ENCODE assay signal across 1 cellular context in the genomic region with DNA sequence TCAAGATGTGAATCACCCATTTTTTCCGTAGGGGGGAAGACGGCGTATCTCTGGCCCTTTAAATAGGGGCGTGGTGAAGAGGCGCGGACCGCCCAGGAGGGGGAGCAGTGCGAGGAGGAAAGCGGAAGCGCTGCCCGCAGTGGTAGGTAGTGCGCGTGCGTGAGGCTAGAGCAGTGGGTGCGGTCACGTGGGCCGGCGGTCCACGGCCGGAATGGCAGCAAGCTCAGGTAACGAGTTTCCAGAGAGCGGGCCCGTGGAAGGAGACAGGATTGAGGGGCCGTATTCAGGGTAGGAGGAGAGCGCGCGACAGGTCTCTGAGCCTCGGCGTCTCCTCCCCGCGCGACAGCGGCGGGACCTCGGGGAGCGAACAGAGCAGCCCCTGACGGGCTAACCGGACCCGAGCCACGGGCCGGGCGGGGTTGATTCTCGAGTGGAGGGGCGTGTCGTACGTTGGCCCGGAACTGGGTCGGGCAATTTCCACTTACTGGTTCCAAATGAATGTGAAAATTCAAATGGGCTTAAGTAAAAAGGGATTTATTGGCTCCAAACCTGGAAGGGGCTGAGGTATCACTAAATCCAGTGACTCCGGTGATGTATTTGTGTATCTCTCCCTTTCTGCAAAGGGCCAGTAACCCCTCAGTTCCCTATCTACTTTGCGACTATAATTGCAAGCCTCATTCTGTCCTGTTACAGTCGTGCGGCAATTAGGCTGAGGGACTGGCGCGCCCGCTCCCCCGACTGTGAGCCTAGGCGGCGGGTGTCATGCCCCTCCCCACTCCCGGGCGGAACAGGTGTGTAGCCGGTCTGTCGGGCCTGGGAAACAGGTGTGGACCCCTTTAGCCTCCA.
TF ChIP-seq lines count a peak whose summit lies in the region.

A gene with protein sequence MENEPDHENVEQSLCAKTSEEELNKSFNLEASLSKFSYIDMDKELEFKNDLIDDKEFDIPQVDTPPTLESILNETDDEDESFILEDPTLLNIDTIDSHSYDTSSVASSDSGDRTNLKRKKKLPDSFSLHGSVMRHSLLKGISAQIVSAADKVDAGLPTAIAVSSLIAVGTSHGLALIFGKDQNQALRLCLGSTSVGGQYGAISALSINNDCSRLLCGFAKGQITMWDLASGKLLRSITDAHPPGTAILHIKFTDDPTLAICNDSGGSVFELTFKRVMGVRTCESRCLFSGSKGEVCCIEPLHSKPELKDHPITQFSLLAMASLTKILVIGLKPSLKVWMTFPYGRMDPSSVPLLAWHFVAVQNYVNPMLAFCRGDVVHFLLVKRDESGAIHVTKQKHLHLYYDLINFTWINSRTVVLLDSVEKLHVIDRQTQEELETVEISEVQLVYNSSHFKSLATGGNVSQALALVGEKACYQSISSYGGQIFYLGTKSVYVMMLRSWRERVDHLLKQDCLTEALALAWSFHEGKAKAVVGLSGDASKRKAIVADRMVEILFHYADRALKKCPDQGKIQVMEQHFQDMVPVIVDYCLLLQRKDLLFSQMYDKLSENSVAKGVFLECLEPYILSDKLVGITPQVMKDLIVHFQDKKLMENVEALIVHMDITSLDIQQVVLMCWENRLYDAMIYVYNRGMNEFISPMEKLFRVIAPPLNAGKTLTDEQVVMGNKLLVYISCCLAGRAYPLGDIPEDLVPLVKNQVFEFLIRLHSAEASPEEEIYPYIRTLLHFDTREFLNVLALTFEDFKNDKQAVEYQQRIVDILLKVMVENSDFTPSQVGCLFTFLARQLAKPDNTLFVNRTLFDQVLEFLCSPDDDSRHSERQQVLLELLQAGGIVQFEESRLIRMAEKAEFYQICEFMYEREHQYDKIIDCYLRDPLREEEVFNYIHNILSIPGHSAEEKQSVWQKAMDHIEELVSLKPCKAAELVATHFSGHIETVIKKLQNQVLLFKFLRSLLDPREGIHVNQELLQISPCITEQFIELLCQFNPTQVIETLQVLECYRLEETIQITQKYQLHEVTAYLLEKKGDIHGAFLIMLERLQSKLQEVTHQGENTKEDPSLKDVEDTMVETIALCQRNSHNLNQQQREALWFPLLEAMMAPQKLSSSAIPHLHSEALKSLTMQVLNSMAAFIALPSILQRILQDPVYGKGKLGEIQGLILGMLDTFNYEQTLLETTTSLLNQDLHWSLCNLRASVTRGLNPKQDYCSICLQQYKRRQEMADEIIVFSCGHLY (N-terminal part only) (plus strand): TSS at position 168 of the 846 bp plus-strand sequence. CDS start 12,467 bp downstream, outside the sequence.

TF ChIP-seq in IMR-90, 13 proteins besides CTCF, POLR2A, EP300 and RAD21:
- no peak for TF ChIP-seq SMC3 (IDR thresholded peaks at IDR 0.05; ENCODE audit: low read depth, low read length)
- no peak for TF ChIP-seq MXI1 (IDR thresholded peaks at IDR 0.05; ENCODE audit: borderline replicate concordance, low read depth, low read length)
- TF ChIP-seq MAZ (IDR thresholded peaks at IDR 0.05; ENCODE audit: borderline replicate concordance, low read depth, low read length), result peak; percentile 84
- TF ChIP-seq, protein P1, sequence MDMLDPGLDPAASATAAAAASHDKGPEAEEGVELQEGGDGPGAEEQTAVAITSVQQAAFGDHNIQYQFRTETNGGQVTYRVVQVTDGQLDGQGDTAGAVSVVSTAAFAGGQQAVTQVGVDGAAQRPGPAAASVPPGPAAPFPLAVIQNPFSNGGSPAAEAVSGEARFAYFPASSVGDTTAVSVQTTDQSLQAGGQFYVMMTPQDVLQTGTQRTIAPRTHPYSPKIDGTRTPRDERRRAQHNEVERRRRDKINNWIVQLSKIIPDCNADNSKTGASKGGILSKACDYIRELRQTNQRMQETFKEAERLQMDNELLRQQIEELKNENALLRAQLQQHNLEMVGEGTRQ (IDR thresholded peaks at IDR 0.05; ENCODE audit: low read depth, low read length), result peak; percentile 98
